8 cellular contexts compared by ENCODE assay signal in genomic region chr3:139427283-139428060, GRCh38. TPM values are rescaled to one million over a fixed set of nuclear protein-coding genes. Genes with fewer than 3 reads are reported as not detected.
DNase-seq lines count a peak whose midpoint lies in the region; ATAC-seq, FAIRE-seq and TF ChIP-seq lines count a peak whose summit lies in the region.

No MANE protein-coding gene starts in this region.

- TF ChIP-seq RAD21 in GM12878 (IDR thresholded peaks at IDR 0.05; ENCODE audit: insufficient read depth, low read depth, low read length), result peak; percentile 90

- RAD21 ChIA-PET in GM12878 (lab: Charles Lee; ENCODE audit: unreplicated experiment), result interaction anchor here (0.6 to 1.7 kb wide), 5 partner anchors 20 to 1950 kb away, joined by 3 to 5 read pairs (median 3); no protein-coding TSS in a partner anchor

- H3K27ac ChIP-seq in GM12878 (ENCODE audit: control insufficient read depth, insufficient read depth) (no peak overlapping the region), iPS DF 6.9 (ENCODE audit: low read length) (no peak overlapping the region)

- 51% methylated on average over 7 of the region's 7 CpGs for WGBS in GM12878 (ENCODE audit: insufficient coverage, insufficient replicate concordance, low lambda C conversion rate, missing lambda C conversion rate)
- WGBS in iPS DF 6.9 (ENCODE audit: insufficient coverage, insufficient read length), result no CpG with 5 or more reads among the region's 7 CpGs

- no peaks in the 10 kb centered on the region for H3K27me3 ChIP-seq in GM12878 (replicated peaks in 1 of 2; ENCODE audit: control insufficient read depth in 2 of 2, insufficient read depth in 2 of 2, low read length in 1 of 2)
- no peaks in the 10 kb centered on the region for H3K27me3 ChIP-seq in iPS DF 6.9 (ENCODE audit: control insufficient read depth, insufficient read depth, low read length)

- H3K9ac ChIP-seq in GM12878 (ENCODE audit: control insufficient read depth, insufficient read depth, low read length), result no peak overlapping the region

- no peaks in the 10 kb centered on the region for H3K79me2 ChIP-seq in GM12878 (ENCODE audit: control insufficient read depth, insufficient read depth, low read length)

- H3K4me2 ChIP-seq in GM12878 (ENCODE audit: control insufficient read depth, insufficient read depth), result no peak overlapping the region

- H3K9me3 Mint-ChIP-seq in stimulated activated naive B cell treated with anti-CD40 and anti-IgM and Interleukin-4, amounts not matched to agents 10 μg/mL and 1 μg/mL and 100 μg/mL, for 72 hours, result no peaks in the 10 kb centered on the region

- ATAC-seq in GM19468 (IDR thresholded peaks at IDR 0.05; ENCODE audit: extremely low read depth, unreplicated experiment) (peak; percentile 84), GM12878 (peak; percentile 94)
- ATAC-seq in stimulated activated naive B cell treated with anti-CD40 and anti-IgM and Interleukin-4, amounts not matched to agents 10 μg/mL and 1 μg/mL and 100 μg/mL, for 72 hours (replicated peaks), result peak; percentile 81 to 82

- in situ Hi-C loops in GM12878 (cut with MboI), result loop anchor here (25.0 kb wide), 1 partner anchor 1435 kb away; no protein-coding TSS in a partner anchor

- H3K36me3 Mint-ChIP-seq in stimulated activated naive B cell treated with anti-CD40 and anti-IgM and Interleukin-4, amounts not matched to agents 10 μg/mL and 1 μg/mL and 100 μg/mL, for 72 hours, result peaks cover 7 to 20% of the 10 kb centered on the region in 2 donors

- no peaks in the 10 kb centered on the region for H3K9me3 ChIP-seq in GM12878 (replicated peaks; ENCODE audit: control insufficient read depth, insufficient read depth, low read length)
- no peaks in the 10 kb centered on the region for H3K9me3 ChIP-seq in iPS DF 6.9 (ENCODE audit: control insufficient read depth, insufficient read depth, low read length)

- H3K36me3 ChIP-seq in GM12878 (ENCODE audit: control insufficient read depth in 2 of 2, insufficient read depth in 2 of 2, low read length in 1 of 2), result no peaks in the 10 kb centered on the region; a peak in 1 of 4 replicates
- no peaks in the 10 kb centered on the region for H3K36me3 ChIP-seq in iPS DF 6.9 (ENCODE audit: control insufficient read depth, insufficient read depth, low read length)

- peaks cover 3 to 6% of the 10 kb centered on the region in 2 donors for H3K4me1 Mint-ChIP-seq in stimulated activated naive B cell treated with anti-CD40 and anti-IgM and Interleukin-4, amounts not matched to agents 10 μg/mL and 1 μg/mL and 100 μg/mL, for 72 hours

- DNase-seq in DMS79 (lab: John Stamatoyannopoulos, UW) (peak; percentile 83), HT1080 (ENCODE audit: low read depth) (peak; percentile 65), NCI-H774 (lab: John Stamatoyannopoulos, UW) (peak; percentile 68), GM12878 (ENCODE audit: low read depth, low spot score) (peak; percentile 16), iPS DF 6.9 (ENCODE audit: low read depth, low spot score) (peak; percentile 29)
- DNase-seq in stimulated activated naive B cell treated with anti-CD40 and anti-IgM and Interleukin-4, amounts not matched to agents 10 μg/mL and 1 μg/mL and 100 μg/mL, for 72 hours, result no peak
- no peak for DNase-seq in activated T-cell treated with anti-CD3 and anti-CD28 coated beads, Interleukin-2, amount 50 U/mL, for 1 hour

- intact Hi-C loops in GM12878 (cut with micrococcal nuclease; ENCODE audit: unreplicated experiment), result loop anchor here (1.0 to 5.0 kb wide), 4 partner anchors 135 to 1435 kb away; no protein-coding TSS in a partner anchor

- H2AFZ ChIP-seq in GM12878 (ENCODE audit: control insufficient read depth, low read depth, low read length), result no peak overlapping the region

- H4K20me1 ChIP-seq in GM12878 (ENCODE audit: control insufficient read depth, insufficient read depth), result no peaks in the 10 kb centered on the region

- CTCF ChIA-PET in GM12878 (lab: Yijun Ruan, JAX), result interaction anchor here (0.7 to 2.6 kb wide), 18 partner anchors 8 to 1437 kb away, joined by 3 to 14 read pairs (median 4); partner anchors contain the start of gene NMNAT3

- TF ChIP-seq CTCF in GM12878 (IDR thresholded peaks at IDR 0.05 in 2 of 3, conservative IDR thresholded peaks at IDR 0.05 in 1 of 3; ENCODE audit: control insufficient read depth in 2 of 3, extremely low read depth in 1 of 3, insufficient read depth in 1 of 3, low read depth in 3 of 3, low read length in 3 of 3), result peak; percentile 67 to 79 (median 77)

- TF ChIP-seq EP300 in GM12878 (IDR thresholded peaks at IDR 0.05; ENCODE audit: borderline replicate concordance in 1 of 2, control insufficient read depth in 1 of 2, low read depth in 2 of 2, low read length in 2 of 2), result no peak

- no peak overlapping the region for H3K4me3 Mint-ChIP-seq in stimulated activated naive B cell treated with anti-CD40 and anti-IgM and Interleukin-4, amounts not matched to agents 10 μg/mL and 1 μg/mL and 100 μg/mL, for 72 hours

- peak; percentile 87 for FAIRE-seq in GM12878 (lab: Jason Lieb, UNC)

- POLR2A ChIA-PET in GM12878 (lab: Charles Lee), result no interaction called here

- H3K4me1 ChIP-seq in GM12878 (ENCODE audit: control insufficient read depth, insufficient read depth, low read length) (no peaks in the 10 kb centered on the region), iPS DF 6.9 (ENCODE audit: control insufficient read depth, insufficient read depth, low read length) (no peaks in the 10 kb centered on the region)

- BruUV-seq in GM12878 (replicated peaks; lab: Mats Ljungman, UMichigan), result no TSS peak

- H3K27me3 Mint-ChIP-seq in stimulated activated naive B cell treated with anti-CD40 and anti-IgM and Interleukin-4, amounts not matched to agents 10 μg/mL and 1 μg/mL and 100 μg/mL, for 72 hours, result no peaks in the 10 kb centered on the region

- H3K27ac Mint-ChIP-seq in stimulated activated naive B cell treated with anti-CD40 and anti-IgM and Interleukin-4, amounts not matched to agents 10 μg/mL and 1 μg/mL and 100 μg/mL, for 72 hours, result no peak overlapping the region

- H3K4me3 ChIP-seq in GM12878 (no peak overlapping the region), iPS DF 6.9 (ENCODE audit: low read length) (no peak overlapping the region)

- no peak for TF ChIP-seq POLR2A in GM12878 (IDR thresholded peaks at IDR 0.05; ENCODE audit: low read depth, low read length)

- SMC1A ChIA-PET in GM12878 (lab: Charles Lee; ENCODE audit: uncharacterized antibody, unreplicated experiment), result interaction anchor here (0.6 to 1.5 kb wide), 13 partner anchors 9 to 1402 kb away, joined by 3 to 6 read pairs (median 3); no protein-coding TSS in a partner anchor

TF ChIP-seq in GM12878, 131 proteins besides CTCF, POLR2A, EP300 and RAD21 (continues in another document):
- no peak for TF ChIP-seq ASH2L (IDR thresholded peaks at IDR 0.05; ENCODE audit: borderline replicate concordance, low read depth)

RNA-seq across cellular contexts. Expression of gene COPB2, which starts 38.0 kb away (rescaled TPM):
- 141 and 154 TPM in 2 replicates for total RNA-seq in HT1080 (2014; rRNA removed; shearing (Covaris generic))
- polyA plus RNA-seq in HT1080 (2015; cell fraction: cytosol; rRNA removed), result 150 and 184 TPM in 2 replicates
- 302 and 322 TPM in 2 replicates for polyA plus RNA-seq in HT1080 (2015; cell fraction: nucleus; rRNA removed)
- total RNA-seq in GM12878 (2013; cell fraction: nucleolus; rRNA removed), result 131 and 152 TPM in 2 replicates
- 115 and 118 TPM in 2 replicates for total RNA-seq in GM12878 (2014; rRNA removed)
- 116 and 123 TPM in 2 replicates for total RNA-seq in GM12878 (2014; rRNA removed; fragmentation: Illumina TruSeq; extraction: Trizol)
- total RNA-seq in GM12878 (2021), result 93.6 and 98.6 TPM in 2 replicates
- polyA plus RNA-seq in GM12878 (2011; ENCODE audit: low read depth), result 67.2 TPM
- 120 and 158 TPM in 2 replicates for polyA plus RNA-seq in GM12878 (2011; rRNA removed)
- polyA plus RNA-seq in GM12878 (2011; cell fraction: cytosol; rRNA removed), result 57.4 and 63.8 TPM in 2 replicates
- 82.3 and 93.9 TPM in 2 replicates for polyA plus RNA-seq in GM12878 (2011; cell fraction: nucleus; rRNA removed)
- polyA plus RNA-seq in GM12878 (2012), result 61.8 and 82.0 TPM in 2 replicates
- polyA plus RNA-seq in GM12878 (2014; fragmentation: Illumina TruSeq; extraction: Trizol), result 116 and 132 TPM in 2 replicates
- polyA plus RNA-seq in GM12878 (2014; fragmentation: Nextera tagmentation; extraction: Ambion mirVana), result 10 to 100 TPM; 51.3 to 79.8 TPM
- 70.4 and 81.1 TPM in 2 replicates for polyA plus RNA-seq in GM12878 (2014; rRNA removed)
- 100 to 1,000 TPM; 142 to 143 TPM for polyA plus RNA-seq in GM12878 (2016; fragmentation: Nextera tagmentation; extraction: Ambion mirVana)
- 119 and 189 TPM in 2 replicates for polyA minus RNA-seq in GM12878 (2011; rRNA and poly(A)+ RNA removed)
- 40.0 and 47.6 TPM in 2 replicates for polyA minus RNA-seq in GM12878 (2011; cell fraction: cytosol; rRNA and poly(A)+ RNA removed)
- 67.7 and 83.3 TPM in 2 replicates for polyA minus RNA-seq in GM12878 (2011; cell fraction: nucleus; rRNA and poly(A)+ RNA removed)

RNA-seq across cellular contexts. Expression of gene RBP2, which starts 48.8 kb away (rescaled TPM):
- not detected in 2 replicates for total RNA-seq in HT1080 (2014; rRNA removed; shearing (Covaris generic))
- not detected in 2 replicates for polyA plus RNA-seq in HT1080 (2015; cell fraction: cytosol; rRNA removed)
- not detected in 2 replicates for polyA plus RNA-seq in HT1080 (2015; cell fraction: nucleus; rRNA removed)
- not detected in 2 replicates for total RNA-seq in GM12878 (2013; cell fraction: nucleolus; rRNA removed)
- not detected in 2 replicates for total RNA-seq in GM12878 (2014; rRNA removed)
- not detected in 2 replicates for total RNA-seq in GM12878 (2014; rRNA removed; fragmentation: Illumina TruSeq; extraction: Trizol)
- total RNA-seq in GM12878 (2021), result not detected in 2 replicates
- polyA plus RNA-seq in GM12878 (2011; ENCODE audit: low read depth), result not detected
- not detected in 2 replicates for polyA plus RNA-seq in GM12878 (2011; rRNA removed)
- polyA plus RNA-seq in GM12878 (2011; cell fraction: cytosol; rRNA removed), result not detected in 2 replicates
- not detected in 2 replicates for polyA plus RNA-seq in GM12878 (2011; cell fraction: nucleus; rRNA removed)
- polyA plus RNA-seq in GM12878 (2012), result not detected in 2 replicates
- polyA plus RNA-seq in GM12878 (2014; fragmentation: Illumina TruSeq; extraction: Trizol), result not detected in 2 replicates
- not detected for polyA plus RNA-seq in GM12878 (2014; fragmentation: Nextera tagmentation; extraction: Ambion mirVana)
- not detected in 2 replicates for polyA plus RNA-seq in GM12878 (2014; rRNA removed)
- polyA plus RNA-seq in GM12878 (2016; fragmentation: Nextera tagmentation; extraction: Ambion mirVana), result not detected
- polyA minus RNA-seq in GM12878 (2011; rRNA and poly(A)+ RNA removed), result not detected in 2 replicates
- not detected in 2 replicates for polyA minus RNA-seq in GM12878 (2011; cell fraction: cytosol; rRNA and poly(A)+ RNA removed)
- not detected in 2 replicates for polyA minus RNA-seq in GM12878 (2011; cell fraction: nucleus; rRNA and poly(A)+ RNA removed)

Comparison
In these comparisons a context has a peak if more than half of its experiments do, and no peak if none do; other contexts are left out.
1. DNase-seq: peak in DMS79 (single experiment), HT1080 (single experiment), NCI-H774 (single experiment), GM12878 (single experiment) and iPS DF 6.9 (single experiment); none in stimulated activated naive B cell treated with anti-CD40 and anti-IgM and Interleukin-4, amounts not matched to agents 10 μg/mL and 1 μg/mL and 100 μg/mL, for 72 hours (single experiment) and activated T-cell treated with anti-CD3 and anti-CD28 coated beads, Interleukin-2, amount 50 U/mL, for 1 hour (single experiment).
2. Peak in every context shown above with its lines, with median percentiles within 50 percentile points of each other: ATAC-seq.